Comparison of ENCODE assay signal across 17 cellular contexts in genomic region chr5:158080112-158080511, GRCh38.
DNase-seq lines count a peak whose midpoint lies in the region; ATAC-seq, FAIRE-seq and TF ChIP-seq lines count a peak whose summit lies in the region.
"Had no signal": no experiment of that assay in that cellular context is flagged by ENCODE, and none has a peak within 500 bp of the region (broad histone marks: within the 10 kb centered on the region; RNA-seq: fewer than 3 reads in every experiment).

No MANE protein-coding gene starts in this region.

- no peak overlapping the region for H2AK5ac ChIP-seq in H1 (ENCODE audit: low read depth, low read length)

- TF ChIP-seq CTCF in GM23338 (conservative IDR thresholded peaks at IDR 0.05; ENCODE audit: low read depth in 2 of 2) (no peak), H1 (IDR thresholded peaks at IDR 0.05; ENCODE audit: control extremely low read depth in 1 of 3, insufficient read depth in 1 of 3, low read depth in 1 of 3, low read length in 3 of 3) (no peak)

- FAIRE-seq in H1 (lab: Jason Lieb, UNC) (peak; percentile 13), HTR-8/SVneo (lab: Jason Lieb, UNC) (no peak)
- FAIRE-seq: GM12878, H54 had no signal

- no peaks in the 10 kb centered on the region; the same call in 2 of the 3 replicates for H3K9me3 Mint-ChIP-seq in GM23338
- H3K9me3 Mint-ChIP-seq: CD8-positive, alpha-beta T cell; HFFc6 had no signal

- DNase-seq in GM23338 (ENCODE audit: low spot score) (peak; percentile 67), H1 (ENCODE audit: low read depth in 1 of 2, low spot score in 2 of 2) (peak in 1 of 2 experiments; percentile 50), iPS-NIHi11 (ENCODE audit: low spot score) (peak; percentile 43), HTR-8/SVneo (ENCODE audit: insufficient read length, low spot score) (no peak), NCI-H524 (lab: John Stamatoyannopoulos, UW) (no peak)
- DNase-seq: 8988T; Calu3; CD8-positive, alpha-beta T cell; DMS79 treated with DMSO at 0.1 percent for 48 hours; HFFc6 had no signal

- no peak overlapping the region for H2BK15ac ChIP-seq in H1 (ENCODE audit: low read length)

- H3K4me3 ChIP-seq in GM23338 (no peak overlapping the region), H1 (ENCODE audit: extremely low read depth in 1 of 4, insufficient read depth in 2 of 4, low read depth in 3 of 4, low read length in 4 of 4) (no peak overlapping the region)
- H3K4me3 ChIP-seq: BLaER1 treated with 17β-estradiol and CSF1 and Interleukin-3, amounts not matched to agents 10 nM and 100 nM; GM12878 had no signal

- H2BK120ac ChIP-seq in H1 (replicated peaks; ENCODE audit: low read depth, low read length): no peak overlapping the region

- POLR2A ChIA-PET in H1 (lab: Charles Lee; ENCODE audit: partially characterized antibody): interaction anchor here (1.3 kb wide), 1 partner anchor 40 kb away, joined by 4 read pairs; no protein-coding TSS in a partner anchor

- no peak overlapping the region for H2BK12ac ChIP-seq in H1 (ENCODE audit: low read depth, low read length)

- H3K9me2 ChIP-seq in GM23338 (ENCODE audit: insufficient read depth): no peaks in the 10 kb centered on the region

- H3K4me1 Mint-ChIP-seq in GM23338: peaks cover 16% of the 10 kb centered on the region

- H3F3A ChIP-seq in GM23338 (replicated peaks; ENCODE audit: low read depth): no peaks in the 10 kb centered on the region

- no peaks in the 10 kb centered on the region for H3K36me3 ChIP-seq in GM23338 (ENCODE audit: insufficient read depth)
- no peaks in the 10 kb centered on the region for H3K36me3 ChIP-seq in H1 (ENCODE audit: control insufficient read depth in 2 of 4, insufficient read depth in 4 of 4, low read length in 3 of 4)
- H3K36me3 ChIP-seq: BLaER1 treated with 17β-estradiol and CSF1 and Interleukin-3, amounts not matched to agents 10 nM and 100 nM had no signal

- no peak overlapping the region for H4K91ac ChIP-seq in H1 (replicated peaks; ENCODE audit: insufficient read length, low read length)

- TF ChIP-seq EP300 in H1 (IDR thresholded peaks at IDR 0.05; ENCODE audit: borderline replicate concordance in 1 of 2, low read depth in 2 of 2, low read length in 2 of 2): no peak

- H3K9me3 ChIP-seq in H1 (ENCODE audit: insufficient read depth in 2 of 2, low read depth in 1 of 2, low read length in 1 of 2): no peaks in the 10 kb centered on the region

- CTCF ChIA-PET in H1 (lab: Charles Lee; ENCODE audit: partially characterized antibody): interaction anchor here (0.6 to 2.6 kb wide), 10 partner anchors 10 to 679 kb away, joined by 3 to 7 read pairs (median 3); no protein-coding TSS in a partner anchor

- H3K27me3 ChIP-seq in GM23338 (ENCODE audit: insufficient read depth) (no peaks in the 10 kb centered on the region), H1 (replicated peaks in 1 of 4; ENCODE audit: control insufficient read depth in 3 of 4, extremely low read depth in 1 of 4, insufficient read depth in 3 of 4, low read length in 3 of 4) (peaks cover 0 to 1% (median 0%) of the 10 kb centered on the region in 4 experiments; a peak in 1 of 7 replicates)
- H3K27me3 ChIP-seq: BLaER1 treated with 17β-estradiol and CSF1 and Interleukin-3, amounts not matched to agents 10 nM and 100 nM had no signal

- H3K79me2 ChIP-seq in GM23338 (replicated peaks; ENCODE audit: insufficient read depth): no peaks in the 10 kb centered on the region
- H3K79me2 ChIP-seq in H1 (ENCODE audit: control insufficient read depth in 1 of 2, insufficient read depth in 2 of 2, low read length in 2 of 2): no peaks in the 10 kb centered on the region

- no peaks in the 10 kb centered on the region for H3K36me3 Mint-ChIP-seq in GM23338 (ENCODE audit: low read depth)
- H3K36me3 Mint-ChIP-seq: CD8-positive, alpha-beta T cell had no signal

- H2BK5ac ChIP-seq in H1 (ENCODE audit: low read depth, low read length): no peak overlapping the region

- no peak overlapping the region for H3K4ac ChIP-seq in H1 (replicated peaks; ENCODE audit: insufficient read length, low read depth, low read length)

- H3K4me1 ChIP-seq in GM23338 (ENCODE audit: insufficient read depth): no peaks in the 10 kb centered on the region
- H3K4me1 ChIP-seq in H1 (replicated peaks in 1 of 4; ENCODE audit: control insufficient read depth in 3 of 4, insufficient read depth in 4 of 4, low read length in 3 of 4): peaks cover 0 to 7% (median 3%) of the 10 kb centered on the region in 4 experiments; a peak in 3 of 7 replicates

- no peak overlapping the region for H3K18ac ChIP-seq in H1 (ENCODE audit: extremely low read depth, low read length)

- H3K27ac ChIP-seq in GM23338 (ENCODE audit: low read depth): no peak overlapping the region
- H3K27ac ChIP-seq in H1 (ENCODE audit: low read depth, low read length): no peak overlapping the region
- H3K27ac ChIP-seq: BLaER1 treated with 17β-estradiol and CSF1 and Interleukin-3, amounts not matched to agents 10 nM and 100 nM had no signal

- H3K4me3 Mint-ChIP-seq in GM23338: no peak overlapping the region
- H3K4me3 Mint-ChIP-seq: B cell; CD8-positive, alpha-beta T cell; HFFc6 had no signal

- H2AFZ ChIP-seq in GM23338 (no peak overlapping the region), H1 (ENCODE audit: low read length) (peak overlapping the region; percentile 41; the same call in 1 of the 2 replicates)

- TF ChIP-seq RAD21 in H1 (IDR thresholded peaks at IDR 0.05 in 1 of 2, conservative IDR thresholded peaks at IDR 0.05 in 1 of 2; ENCODE audit: low read depth in 2 of 2, low read length in 2 of 2): no peak

- ATAC-seq in GM23338 (peak; percentile 77), HG03469 (IDR thresholded peaks at IDR 0.05; ENCODE audit: unreplicated experiment) (no peak), HG03039 (IDR thresholded peaks at IDR 0.05; ENCODE audit: unreplicated experiment) (no peak)
- ATAC-seq: CD8-positive, alpha-beta T cell; GM12878; HCT116 had no signal

- no peak overlapping the region for H4K8ac ChIP-seq in H1 (ENCODE audit: extremely low read depth, insufficient read depth, low read length)

- no peak overlapping the region for H3K23ac ChIP-seq in H1 (ENCODE audit: insufficient read length)

- WGBS in H1 (ENCODE audit: extremely low coverage in 1 of 2, insufficient coverage in 1 of 2, insufficient read length in 1 of 2, insufficient replicate concordance in 2 of 2, low coverage in 1 of 2, low lambda C conversion rate in 2 of 2, missing lambda C conversion rate in 1 of 2), 2 experiments: 69% methylated on average over 1 of the region's 1 CpG; no CpG with 5 or more reads in 1 of the 2 experiments

- no peak overlapping the region for H3K56ac ChIP-seq in H1 (replicated peaks; ENCODE audit: insufficient read length, low read depth, low read length)

- TF ChIP-seq POLR2A in H1 (IDR thresholded peaks at IDR 0.05; ENCODE audit: control extremely low read depth in 1 of 2, low read depth in 2 of 2, low read length in 2 of 2): no peak

- H3K4me2 ChIP-seq in GM23338 (no peak overlapping the region), H1 (ENCODE audit: insufficient read depth in 1 of 2, low read depth in 2 of 2, low read length in 2 of 2) (peak overlapping the region in 1 of 2 experiments; percentile 15; a peak in 1 of 4 replicates)

- H3K79me1 ChIP-seq in H1 (ENCODE audit: low read depth, low read length): no peaks in the 10 kb centered on the region

- H3K9ac ChIP-seq in H1 (replicated peaks in 1 of 4; ENCODE audit: extremely low read depth in 1 of 4, low read depth in 3 of 4, low read length in 3 of 4): no peak overlapping the region
- H3K9ac ChIP-seq: BLaER1 treated with 17β-estradiol and CSF1 and Interleukin-3, amounts not matched to agents 10 nM and 100 nM had no signal

- H3K23me2 ChIP-seq in H1 (ENCODE audit: low read depth, low read length): no peaks in the 10 kb centered on the region

- H3K27me3 Mint-ChIP-seq in GM23338 (ENCODE audit: insufficient read depth, low read depth, poor library complexity): no peaks in the 10 kb centered on the region
- H3K27me3 Mint-ChIP-seq: B cell had no signal

- H3K27ac Mint-ChIP-seq in GM23338: no peak overlapping the region
- H3K27ac Mint-ChIP-seq: B cell; CD8-positive, alpha-beta T cell; HFFc6 had no signal

- no peak overlapping the region for H4K5ac ChIP-seq in H1 (ENCODE audit: insufficient read length, low read depth, low read length)

- H4K20me1 ChIP-seq in GM23338 (replicated peaks; ENCODE audit: insufficient read depth): no peaks in the 10 kb centered on the region
- no peaks in the 10 kb centered on the region for H4K20me1 ChIP-seq in H1 (replicated peaks in 1 of 2; ENCODE audit: control insufficient read depth in 1 of 2, insufficient read depth in 2 of 2, low read length in 2 of 2)
- H4K20me1 ChIP-seq: BLaER1 treated with 17β-estradiol and CSF1 and Interleukin-3, amounts not matched to agents 10 nM and 100 nM had no signal

- H2BK20ac ChIP-seq in H1 (ENCODE audit: low read length): no peak overlapping the region

- H3K14ac ChIP-seq in H1 (ENCODE audit: insufficient read length): no peak overlapping the region

TF ChIP-seq in GM23338, 12 proteins besides CTCF, POLR2A, EP300 and RAD21 (continues in another document):
- TF ChIP-seq ZNF114 (CRISPR knock-in tag; IDR thresholded peaks at IDR 0.05) (no peak), JUNB (IDR thresholded peaks at IDR 0.05; ENCODE audit: unreplicated experiment) (no peak), ETS1 (IDR thresholded peaks at IDR 0.05) (no peak), CREB1 (CRISPR knock-in tag; IDR thresholded peaks at IDR 0.05; ENCODE audit: low read depth) (no peak)

TF ChIP-seq in H1, 55 proteins besides CTCF, POLR2A, EP300 and RAD21:
- TF ChIP-seq SP1 (IDR thresholded peaks at IDR 0.05; ENCODE audit: low read depth, low read length) (peak; percentile 43; the same call in 1 of the 2 replicates), SIN3A (conservative IDR thresholded peaks at IDR 0.05 in 1 of 2, IDR thresholded peaks at IDR 0.05 in 1 of 2; ENCODE audit: low read depth in 1 of 2, low read length in 2 of 2) (no peak), SUZ12 (IDR thresholded peaks at IDR 0.05; ENCODE audit: low read length) (no peak), TBP (IDR thresholded peaks at IDR 0.05; ENCODE audit: low read depth, low read length) (no peak), HDAC6 (IDR thresholded peaks at IDR 0.05; ENCODE audit: low read depth, low read length) (no peak), MAFK (IDR thresholded peaks at IDR 0.05; ENCODE audit: low read depth, low read length) (no peak), NANOG (IDR thresholded peaks at IDR 0.05; ENCODE audit: insufficient read depth, low read depth, low read length, poor library complexity, severe bottlenecking) (no peak), POU5F1 (IDR thresholded peaks at IDR 0.05; ENCODE audit: low read depth, low read length) (no peak), BACH1 (IDR thresholded peaks at IDR 0.05; ENCODE audit: low read length) (no peak), TEAD4 (IDR thresholded peaks at IDR 0.05; ENCODE audit: low read depth, low read length) (peak; percentile 61; the same call in 1 of the 2 replicates), CHD1 (IDR thresholded peaks at IDR 0.05; ENCODE audit: low read depth, low read length) (no peak), CEBPB (IDR thresholded peaks at IDR 0.05; ENCODE audit: low read depth, low read length) (peak; percentile 10; the same call in 1 of the 2 replicates)

Comparison
In these comparisons a context has a peak if more than half of its experiments do, and no peak if none do; other contexts are left out.
1. DNase-seq: peak in GM23338 (single experiment) and iPS-NIHi11 (single experiment); none in HTR-8/SVneo (single experiment) and NCI-H524 (0 of 2).